In genomic region chr2:98823196-98824166, GRCh38 we compare ENCODE assay signal across 9 cellular contexts.
DNase-seq lines count a peak whose midpoint lies in the region; ATAC-seq and TF ChIP-seq lines count a peak whose summit lies in the region.
"Had no signal": no experiment of that assay in that cellular context is flagged by ENCODE, and none has a peak within 500 bp of the region (broad histone marks: within the 10 kb centered on the region; RNA-seq: fewer than 3 reads in every experiment).

No MANE protein-coding gene starts in this region.

- ATAC-seq in omental fat pad (ENCODE audit: low FRiP score) (no peak), HG03280 (IDR thresholded peaks at IDR 0.05; ENCODE audit: unreplicated experiment) (no peak)
- ATAC-seq: Panc1 had no signal

- intact Hi-C loops in activated T-helper 2 cell treated with anti-CD3 and anti-CD28 coated beads, Interferon-gamma antibody, Interleukin-2, Interleukin-4, amounts not matched to agents 10 μg/mL and 5 μg/mL and 100 μg/mL, durations not matched to agents 14 hours and 24 hours and 36 hours (cut with micrococcal nuclease): loop anchor here (5.0 kb wide), 1 partner anchor 51 kb away; no protein-coding TSS in a partner anchor
- intact Hi-C loops in left ventricle myocardium inferior (cut with micrococcal nuclease): no loop called here

- no peaks in the 10 kb centered on the region for H3K79me2 ChIP-seq in ACC112 (ENCODE audit: control insufficient read depth, insufficient read depth, low read length, unreplicated experiment)

- no peaks in the 10 kb centered on the region for H3K36me3 Mint-ChIP-seq in activated T-helper 2 cell treated with anti-CD3 and anti-CD28 coated beads, Interferon-gamma antibody, Interleukin-2, Interleukin-4, amounts not matched to agents 10 μg/mL and 5 μg/mL and 100 μg/mL, durations not matched to agents 14 hours and 24 hours and 36 hours (ENCODE audit: low read depth)

- H3K27me3 ChIP-seq in ACC112 (ENCODE audit: insufficient read depth, low read length) (peaks cover 57% of the 10 kb centered on the region), left ventricle myocardium inferior (ENCODE audit: low read depth) (peaks cover 19% of the 10 kb centered on the region), neutrophil (no peaks in the 10 kb centered on the region)

- peak overlapping the region; percentile 83 for H3K4me3 Mint-ChIP-seq in activated T-helper 2 cell treated with anti-CD3 and anti-CD28 coated beads, Interferon-gamma antibody, Interleukin-2, Interleukin-4, amounts not matched to agents 10 μg/mL and 5 μg/mL and 100 μg/mL, durations not matched to agents 14 hours and 24 hours and 36 hours (ENCODE audit: low read depth)

- H3K9me3 ChIP-seq in left ventricle myocardium inferior (replicated peaks) (no peaks in the 10 kb centered on the region), neutrophil (no peaks in the 10 kb centered on the region)

- no peaks in the 10 kb centered on the region for H3K9me3 Mint-ChIP-seq in activated T-helper 2 cell treated with anti-CD3 and anti-CD28 coated beads, Interferon-gamma antibody, Interleukin-2, Interleukin-4, amounts not matched to agents 10 μg/mL and 5 μg/mL and 100 μg/mL, durations not matched to agents 14 hours and 24 hours and 36 hours

- H3K27ac ChIP-seq in ACC112 (ENCODE audit: low read depth, low read length): no peak overlapping the region
- peak overlapping the region; percentile 95 for H3K27ac ChIP-seq in left ventricle myocardium inferior (replicated peaks)
- H3K27ac ChIP-seq in neutrophil: peak overlapping the region; percentile 97

- H3K4me1 ChIP-seq in ACC112 (ENCODE audit: control insufficient read depth, insufficient read depth, low read length, unreplicated experiment): no peaks in the 10 kb centered on the region
- H3K4me1 ChIP-seq in left ventricle myocardium inferior: peaks cover 65% of the 10 kb centered on the region
- H3K4me1 ChIP-seq in neutrophil (ENCODE audit: control insufficient read depth in 1 of 2, insufficient read depth in 1 of 2, low read depth in 1 of 2, low read length in 1 of 2): peaks cover 60 to 74% of the 10 kb centered on the region in 2 experiments

- H3K4me1 Mint-ChIP-seq in activated T-helper 2 cell treated with anti-CD3 and anti-CD28 coated beads, Interferon-gamma antibody, Interleukin-2, Interleukin-4, amounts not matched to agents 10 μg/mL and 5 μg/mL and 100 μg/mL, durations not matched to agents 14 hours and 24 hours and 36 hours (ENCODE audit: low read depth): peaks cover 25% of the 10 kb centered on the region

- H3K36me3 ChIP-seq in ACC112 (ENCODE audit: insufficient read depth, low read length) (no peaks in the 10 kb centered on the region), left ventricle myocardium inferior (no peaks in the 10 kb centered on the region), neutrophil (no peaks in the 10 kb centered on the region)

- H3K27ac Mint-ChIP-seq in activated T-helper 2 cell treated with anti-CD3 and anti-CD28 coated beads, Interferon-gamma antibody, Interleukin-2, Interleukin-4, amounts not matched to agents 10 μg/mL and 5 μg/mL and 100 μg/mL, durations not matched to agents 14 hours and 24 hours and 36 hours: no peak overlapping the region

- H3K4me3 ChIP-seq in ACC112 (ENCODE audit: low read depth, low read length): peak overlapping the region; percentile 33; the same call in 1 of the 2 replicates
- peak overlapping the region; percentile 70 for H3K4me3 ChIP-seq in left ventricle myocardium inferior
- H3K4me3 ChIP-seq in neutrophil (ENCODE audit: low read depth in 1 of 2, low read length in 1 of 2): peak overlapping the region; percentile 79 to 82

- peak; percentile 4 for DNase-seq in activated T-helper 2 cell treated with anti-CD3 and anti-CD28 coated beads, Interferon-gamma antibody, Interleukin-2, Interleukin-4, amounts not matched to agents 10 μg/mL and 5 μg/mL and 100 μg/mL, durations not matched to agents 14 hours and 24 hours and 36 hours (ENCODE audit: low spot score)
- no peak for DNase-seq in left ventricle myocardium inferior
- no peak for DNase-seq in omental fat pad (ENCODE audit: low spot score)
- DNase-seq in stimulated activated CD4-positive, alpha-beta T cell treated with anti-CD3 and anti-CD28 coated beads, Interleukin-4, amount 100 ng/mL, for 4 hours: no peak
- DNase-seq in GF-D8 (lab: John Stamatoyannopoulos, UW): no peak

- TF ChIP-seq CTCF in left ventricle myocardium inferior (IDR thresholded peaks at IDR 0.05; ENCODE audit: borderline replicate concordance) (no peak), neutrophil (IDR thresholded peaks at IDR 0.05) (no peak), omental fat pad (IDR thresholded peaks at IDR 0.05) (no peak)

- H2AFZ ChIP-seq in ACC112 (ENCODE audit: low read length, unreplicated experiment): no peak overlapping the region

- peaks cover 17% of the 10 kb centered on the region for H3K27me3 Mint-ChIP-seq in activated T-helper 2 cell treated with anti-CD3 and anti-CD28 coated beads, Interferon-gamma antibody, Interleukin-2, Interleukin-4, amounts not matched to agents 10 μg/mL and 5 μg/mL and 100 μg/mL, durations not matched to agents 14 hours and 24 hours and 36 hours (ENCODE audit: low read depth)
